In the genomic region with DNA sequence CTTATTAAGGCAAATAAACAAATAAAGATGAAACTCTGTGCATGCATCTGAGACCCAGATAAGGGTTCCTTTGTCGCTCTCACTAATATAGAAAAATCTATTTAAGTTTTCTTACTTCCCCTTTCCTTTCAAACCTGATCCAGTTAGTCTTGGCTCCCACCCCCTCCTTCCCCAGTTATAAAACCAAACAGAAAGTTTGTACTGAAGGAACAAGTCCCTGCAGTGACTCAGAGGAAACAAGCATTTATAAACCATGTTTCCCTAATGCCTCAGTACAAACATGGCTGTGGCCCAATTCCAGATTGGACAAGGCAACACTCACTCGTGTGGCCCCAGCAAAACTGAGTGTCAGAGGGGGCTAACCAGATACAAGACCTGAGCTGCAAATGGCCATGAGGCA, we compare ENCODE assay signal across 11 cellular contexts.
A peak's percentile ranks its signal among the peaks of the same experiment; 100 is the strongest.
DNase-seq lines count a peak whose midpoint lies in the region; ATAC-seq and TF ChIP-seq lines count a peak whose summit lies in the region.
"Had no signal": no experiment of that assay in that cellular context is flagged by ENCODE, and none has a peak within 500 bp of the region (broad histone marks: within the 10 kb centered on the region; RNA-seq: fewer than 3 reads in every experiment).

No MANE protein-coding gene starts in this region.

- no peaks in the 10 kb centered on the region for H3K36me3 ChIP-seq in mucosa of rectum (ENCODE audit: control insufficient read depth in 2 of 2, insufficient read depth in 2 of 2, low read length in 2 of 2)
- H3K36me3 ChIP-seq: pancreas, uterus had no signal

- H3K9me3 ChIP-seq in mucosa of rectum (ENCODE audit: control insufficient read depth in 2 of 2, low read length in 2 of 2): no peaks in the 10 kb centered on the region
- H3K9me3 ChIP-seq: pancreas, uterus had no signal

- intact Hi-C loops in CD14-positive monocyte (cut with micrococcal nuclease): no loop called here
- intact Hi-C loops in activated CD4-positive, alpha-beta T cell treated with anti-CD3 and anti-CD28 coated beads for 36 hours (cut with DNase I, micrococcal nuclease): no loop called here

- no peak for DNase-seq in CD14-positive monocyte (ENCODE audit: low spot score)
- DNase-seq in astrocyte of the hippocampus (ENCODE audit: low read depth, low spot score): peak; percentile 74
- no peak for DNase-seq in stimulated activated CD4-positive, alpha-beta T cell treated with anti-CD3 and anti-CD28 coated beads, Interleukin-12 subunit alpha, Interleukin-12 subunit beta, amount 100 ng/mL, for 4 hours
- DNase-seq in stimulated activated CD4-positive, alpha-beta T cell treated with anti-CD3 and anti-CD28 coated beads, Interleukin-4, amount 100 ng/mL, for 24 hours: no peak
- DNase-seq in activated CD4-positive, alpha-beta T cell treated with anti-CD3 and anti-CD28 coated beads for 36 hours: no peak
- DNase-seq: effector memory CD4-positive, alpha-beta T cell; pancreas had no signal

- H3K9ac ChIP-seq in mucosa of rectum (ENCODE audit: low read depth in 1 of 2, low read length in 2 of 2): no peak overlapping the region

- peaks cover 0 to 1% (median 0%) of the 10 kb centered on the region in 3 donors for H3K27me3 Mint-ChIP-seq in CD14-positive monocyte (ENCODE audit: low read depth in 3 of 3)
- H3K27me3 Mint-ChIP-seq in activated CD4-positive, alpha-beta T cell treated with anti-CD3 and anti-CD28 coated beads for 36 hours: no peaks in the 10 kb centered on the region

- H3K4me1 Mint-ChIP-seq in CD14-positive monocyte: peaks cover 20% of the 10 kb centered on the region
- H3K4me1 Mint-ChIP-seq in activated CD4-positive, alpha-beta T cell treated with anti-CD3 and anti-CD28 coated beads for 36 hours: no peaks in the 10 kb centered on the region

- peaks cover 0 to 9% (median 0%) of the 10 kb centered on the region in 7 donors for H3K9me3 Mint-ChIP-seq in CD14-positive monocyte
- H3K9me3 Mint-ChIP-seq in activated CD4-positive, alpha-beta T cell treated with anti-CD3 and anti-CD28 coated beads for 36 hours (ENCODE audit: low read depth): peaks cover 7% of the 10 kb centered on the region

- no peaks in the 10 kb centered on the region for H3K27me3 ChIP-seq in mucosa of rectum (ENCODE audit: control insufficient read depth in 2 of 2, insufficient read depth in 2 of 2, low read length in 2 of 2)
- H3K27me3 ChIP-seq: pancreas, uterus had no signal

- ATAC-seq in HG03066 (IDR thresholded peaks at IDR 0.05; ENCODE audit: low read depth, unreplicated experiment) (peak; percentile 39), HG02763 (IDR thresholded peaks at IDR 0.05; ENCODE audit: unreplicated experiment) (no peak)
- ATAC-seq in activated CD4-positive, alpha-beta T cell treated with anti-CD3 and anti-CD28 coated beads for 36 hours: no peak

- peak overlapping the region in 5 of 7 donors; percentile 55 to 86 (median 68) for H3K27ac Mint-ChIP-seq in CD14-positive monocyte
- no peak overlapping the region for H3K27ac Mint-ChIP-seq in activated CD4-positive, alpha-beta T cell treated with anti-CD3 and anti-CD28 coated beads for 36 hours

- no peak overlapping the region for H3K4me3 Mint-ChIP-seq in CD14-positive monocyte
- H3K4me3 Mint-ChIP-seq in activated CD4-positive, alpha-beta T cell treated with anti-CD3 and anti-CD28 coated beads for 36 hours: no peak overlapping the region

- no peak overlapping the region for H3K4me3 ChIP-seq in mucosa of rectum (ENCODE audit: low read length in 2 of 2)
- H3K4me3 ChIP-seq: pancreas, uterus had no signal

- POLR2A ChIA-PET in activated CD4-positive, alpha-beta T cell treated with anti-CD3 and anti-CD28 coated beads for 36 hours (lab: Charles Lee): no interaction called here

- no peaks in the 10 kb centered on the region for H3K36me3 Mint-ChIP-seq in CD14-positive monocyte
- no peaks in the 10 kb centered on the region for H3K36me3 Mint-ChIP-seq in activated CD4-positive, alpha-beta T cell treated with anti-CD3 and anti-CD28 coated beads for 36 hours (ENCODE audit: low read depth)

- CTCF ChIA-PET in activated CD4-positive, alpha-beta T cell treated with anti-CD3 and anti-CD28 coated beads for 36 hours (lab: Charles Lee): no interaction called here

- TF ChIP-seq CTCF in CD14-positive monocyte (IDR thresholded peaks at IDR 0.05): no peak

- peak overlapping the region; percentile 53 to 74 for H3K27ac ChIP-seq in mucosa of rectum (ENCODE audit: low read depth in 2 of 2, low read length in 2 of 2)
- H3K27ac ChIP-seq: pancreas had no signal

- peaks cover 0 to 6% of the 10 kb centered on the region in 2 donors for H3K4me1 ChIP-seq in mucosa of rectum (ENCODE audit: control insufficient read depth in 2 of 2, insufficient read depth in 2 of 2, low read length in 2 of 2)
- H3K4me1 ChIP-seq: pancreas, uterus had no signal
